Comparison of ENCODE assay signal across 27 cellular contexts in genomic region chr1:205250699-205251098, GRCh38. TPM values are rescaled to one million over a fixed set of nuclear protein-coding genes. Genes with fewer than 3 reads are reported as not detected.
DNase-seq lines count a peak whose midpoint lies in the region; ATAC-seq and TF ChIP-seq lines count a peak whose summit lies in the region.
"Had no signal": no experiment of that assay in that cellular context is flagged by ENCODE, and none has a peak within 500 bp of the region (broad histone marks: within the 10 kb centered on the region; RNA-seq: fewer than 3 reads in every experiment).

No MANE protein-coding gene starts in this region.

- intact Hi-C loops in dorsolateral prefrontal cortex (cut with DNase I) = loop anchor here (10.0 kb wide), 2 partner anchors 126 to 266 kb away; partner anchors contain the start of gene RBBP5 (in 1 of the 2)

- peak overlapping the region in 2 of 3 donors; percentile 41 to 70 for H3K9ac ChIP-seq in skeletal muscle tissue (ENCODE audit: low read depth in 1 of 3, low read length in 3 of 3)

- H3K27ac ChIP-seq in GM23338 (ENCODE audit: low read depth) (no peak overlapping the region), dorsolateral prefrontal cortex (peak overlapping the region; percentile 71 to 100 (median 98)), skeletal muscle tissue (ENCODE audit: low read depth, low read length) (peak overlapping the region; percentile 89)
- H3K27ac ChIP-seq in CD8-positive, alpha-beta memory T cell (ENCODE audit: low read depth, low read length) = no peak overlapping the region
- H3K27ac ChIP-seq: brain microvascular endothelial cell, pancreas, Peyer's patch, right atrium auricular region, VCaP had no signal

- H3K36me3 Mint-ChIP-seq in GM23338 (ENCODE audit: low read depth) = no peaks in the 10 kb centered on the region; the same call in 2 of the 3 replicates
- H3K36me3 Mint-ChIP-seq in CD8-positive, alpha-beta memory T cell = no peaks in the 10 kb centered on the region

- no peaks in the 10 kb centered on the region for H4K20me1 ChIP-seq in GM23338 (replicated peaks; ENCODE audit: insufficient read depth)

- H3K27ac Mint-ChIP-seq in GM23338 = no peak overlapping the region
- H3K27ac Mint-ChIP-seq in CD8-positive, alpha-beta memory T cell = peak overlapping the region in 1 of 8 donors; percentile 32
- H3K27ac Mint-ChIP-seq: activated CD4-positive, alpha-beta T cell treated with anti-CD3 and anti-CD28 coated beads, Interleukin-2, amount 10 ng/mL, durations not matched to agents 24 days and 14 days; activated T-cell treated with anti-CD3 and anti-CD28 coated beads, Interleukin-2, amount 50 U/mL, for 24 hours had no signal

- no peaks in the 10 kb centered on the region for H3K9me3 Mint-ChIP-seq in GM23338
- H3K9me3 Mint-ChIP-seq in CD8-positive, alpha-beta memory T cell = no peaks in the 10 kb centered on the region
- H3K9me3 Mint-ChIP-seq: activated CD4-positive, alpha-beta T cell treated with anti-CD3 and anti-CD28 coated beads, Interleukin-2, amount 10 ng/mL, durations not matched to agents 24 days and 14 days; activated T-cell treated with anti-CD3 and anti-CD28 coated beads, Interleukin-2, amount 50 U/mL, for 24 hours had no signal

- H3K4me3 ChIP-seq in GM23338 (no peak overlapping the region), dorsolateral prefrontal cortex (no peak overlapping the region), skeletal muscle tissue (ENCODE audit: low read length in 3 of 3) (peak overlapping the region in 2 of 3 donors; percentile 5 to 41)
- H3K4me3 ChIP-seq in CD8-positive, alpha-beta memory T cell (ENCODE audit: low read length) = no peak overlapping the region
- H3K4me3 ChIP-seq: heart left ventricle, pancreas, Peyer's patch, right atrium auricular region, tibial nerve had no signal

- H3K27me3 Mint-ChIP-seq in GM23338 (ENCODE audit: insufficient read depth, low read depth, poor library complexity) = peaks cover 3% of the 10 kb centered on the region
- no peaks in the 10 kb centered on the region for H3K27me3 Mint-ChIP-seq in CD8-positive, alpha-beta memory T cell
- H3K27me3 Mint-ChIP-seq: activated CD4-positive, alpha-beta T cell treated with anti-CD3 and anti-CD28 coated beads, Interleukin-2, amount 10 ng/mL, durations not matched to agents 24 days and 14 days; activated T-cell treated with anti-CD3 and anti-CD28 coated beads, Interleukin-2, amount 50 U/mL, for 24 hours had no signal

- CTCF ChIA-PET in CD8-positive, alpha-beta memory T cell (lab: Charles Lee) = interaction anchor here (0.5 to 1.5 kb wide), 4 partner anchors 16 to 75 kb away, joined by 3 to 5 read pairs (median 4); partner anchors contain the start of gene TMCC2

- no peaks in the 10 kb centered on the region; the same call in 1 of the 2 replicates for H3K4me1 ChIP-seq in GM23338 (ENCODE audit: insufficient read depth)
- peaks cover 78 to 95% (median 88%) of the 10 kb centered on the region in 3 donors for H3K4me1 ChIP-seq in skeletal muscle tissue (ENCODE audit: control insufficient read depth in 3 of 3, insufficient read depth in 3 of 3, low read length in 3 of 3)
- H3K4me1 ChIP-seq in CD8-positive, alpha-beta memory T cell (ENCODE audit: insufficient read depth, low read length) = no peaks in the 10 kb centered on the region

- peaks cover 22% of the 10 kb centered on the region; the same call in 2 of the 3 replicates for H3K4me1 Mint-ChIP-seq in GM23338
- peaks cover 0 to 4% (median 0%) of the 10 kb centered on the region in 3 donors for H3K4me1 Mint-ChIP-seq in CD8-positive, alpha-beta memory T cell

- peak; percentile 61 for ATAC-seq in GM23338
- ATAC-seq: heart left ventricle; pancreas; stimulated activated naive CD8-positive, alpha-beta T cell treated with anti-CD3 and anti-CD28 coated beads, Interleukin-15, Interleukin-2, amounts not matched to agents 100 U/mL and 50 U/mL, for 24 hours had no signal

- no peak for DNase-seq in GM23338 (ENCODE audit: low spot score)
- peak; percentile 65 for DNase-seq in NCI-H2171 (lab: John Stamatoyannopoulos, UW)
- DNase-seq in dorsolateral prefrontal cortex = no peak
- DNase-seq in hippocampal formation (lab: John Stamatoyannopoulos, UW) = no peak
- no peak for DNase-seq in CD8-positive, alpha-beta memory T cell
- no peak for DNase-seq in NOMO-1 (lab: John Stamatoyannopoulos, UW; ENCODE audit: unreplicated experiment in 2 of 2)
- DNase-seq: activated CD4-positive, alpha-beta T cell treated with anti-CD3 and anti-CD28 coated beads, Interleukin-2, amount 10 ng/mL, durations not matched to agents 24 days and 14 days; activated gamma-delta T cell; activated T-cell treated with anti-CD3 and anti-CD28 coated beads, Interleukin-2, amount 50 U/mL, for 24 hours; BE2C; brain microvascular endothelial cell; effector memory CD4-positive, alpha-beta T cell; heart left ventricle; KG1; MM.1S; NCI-H1436; NCI-H2081 treated with DMSO at 0.1 percent for 48 hours; NCI-H524 treated with DMSO at 0.1 percent for 48 hours; SIG-M5; stimulated activated CD4-positive, alpha-beta T cell treated with anti-CD3 and anti-CD28 coated beads, Interleukin-12 subunit alpha, Interleukin-12 subunit beta, amount 100 ng/mL, for 4 hours; stimulated activated naive CD8-positive, alpha-beta T cell treated with anti-CD3 and anti-CD28 coated beads, Interleukin-15, Interleukin-2, amounts not matched to agents 100 U/mL and 50 U/mL, for 24 hours had no signal

- H3F3A ChIP-seq in GM23338 (replicated peaks; ENCODE audit: low read depth) = no peaks in the 10 kb centered on the region

- POLR2A ChIA-PET in CD8-positive, alpha-beta memory T cell (lab: Charles Lee) = no interaction called here

- H3K9me2 ChIP-seq in GM23338 (ENCODE audit: insufficient read depth) = no peaks in the 10 kb centered on the region

- no peaks in the 10 kb centered on the region for H3K27me3 ChIP-seq in GM23338 (ENCODE audit: insufficient read depth)
- no peaks in the 10 kb centered on the region for H3K27me3 ChIP-seq in dorsolateral prefrontal cortex
- H3K27me3 ChIP-seq in skeletal muscle tissue (ENCODE audit: control insufficient read depth in 3 of 3, insufficient read depth in 3 of 3, low read length in 3 of 3) = no peaks in the 10 kb centered on the region
- H3K27me3 ChIP-seq in CD8-positive, alpha-beta memory T cell (ENCODE audit: insufficient read depth, low read length, poor library complexity, severe bottlenecking) = no peaks in the 10 kb centered on the region
- H3K27me3 ChIP-seq: BE2C, brain microvascular endothelial cell, heart left ventricle, pancreas, Peyer's patch, right atrium auricular region, tibial nerve had no signal

- H3K4me2 ChIP-seq in GM23338 = no peak overlapping the region

- no peaks in the 10 kb centered on the region for H3K9me3 ChIP-seq in skeletal muscle tissue (ENCODE audit: control insufficient read depth in 3 of 3, low read length in 3 of 3)
- H3K9me3 ChIP-seq in CD8-positive, alpha-beta memory T cell (ENCODE audit: low read length) = no peaks in the 10 kb centered on the region
- H3K9me3 ChIP-seq: BE2C, heart left ventricle, pancreas, Peyer's patch, right atrium auricular region, tibial nerve had no signal

- no peaks in the 10 kb centered on the region for H3K79me2 ChIP-seq in GM23338 (replicated peaks; ENCODE audit: insufficient read depth)

- TF ChIP-seq CTCF in GM23338 (conservative IDR thresholded peaks at IDR 0.05; ENCODE audit: low read depth in 2 of 2) (no peak), dorsolateral prefrontal cortex (IDR thresholded peaks at IDR 0.05 in 54 of 56, conservative IDR thresholded peaks at IDR 0.05 in 2 of 56; ENCODE audit: low read depth in 1 of 56, partially characterized antibody in 56 of 56) (no peak)

- H3K36me3 ChIP-seq in GM23338 (ENCODE audit: insufficient read depth) (no peaks in the 10 kb centered on the region), skeletal muscle tissue (ENCODE audit: control insufficient read depth in 3 of 3, insufficient read depth in 3 of 3, low read length in 3 of 3) (peaks cover 0 to 2% (median 0%) of the 10 kb centered on the region in 3 donors)
- H3K36me3 ChIP-seq in CD8-positive, alpha-beta memory T cell (ENCODE audit: insufficient read depth, low read length) = no peaks in the 10 kb centered on the region
- H3K36me3 ChIP-seq: BE2C, brain microvascular endothelial cell, heart left ventricle, pancreas, Peyer's patch, right atrium auricular region, tibial nerve had no signal

- H3K4me3 Mint-ChIP-seq in GM23338 = no peak overlapping the region
- H3K4me3 Mint-ChIP-seq in CD8-positive, alpha-beta memory T cell = no peak overlapping the region
- H3K4me3 Mint-ChIP-seq: activated CD4-positive, alpha-beta T cell treated with anti-CD3 and anti-CD28 coated beads, Interleukin-2, amount 10 ng/mL, durations not matched to agents 24 days and 14 days; activated T-cell treated with anti-CD3 and anti-CD28 coated beads, Interleukin-2, amount 50 U/mL, for 24 hours had no signal

- H2AFZ ChIP-seq in GM23338 = no peak overlapping the region

TF ChIP-seq in GM23338, 12 proteins besides CTCF, POLR2A, EP300 and RAD21 (continues in another document):
- no peak for TF ChIP-seq NANOG (IDR thresholded peaks at IDR 0.05; ENCODE audit: borderline replicate concordance)
- TF ChIP-seq ZNF114 (CRISPR knock-in tag; IDR thresholded peaks at IDR 0.05) = no peak
- TF ChIP-seq EZH2 (IDR thresholded peaks at IDR 0.05; ENCODE audit: low read depth, unreplicated experiment) = no peak
- TF ChIP-seq JUNB (IDR thresholded peaks at IDR 0.05; ENCODE audit: unreplicated experiment) = no peak
- TF ChIP-seq POLR2AphosphoS5 (IDR thresholded peaks at IDR 0.05; ENCODE audit: low read depth) = no peak
- no peak for TF ChIP-seq ZNF331 (CRISPR knock-in tag; IDR thresholded peaks at IDR 0.05; ENCODE audit: low read depth)

RNA-seq across cellular contexts. Expression of gene TMCC2, which starts 23.0 kb away (rescaled TPM):
- 9.9 and 11.8 TPM in 2 replicates for total RNA-seq in GM23338 (2014; rRNA removed; shearing (Covaris generic))
- polyA plus RNA-seq in GM23338 (2016; fragmentation: Nextera tagmentation; extraction: Ambion mirVana) = 2.6 and 3.1 TPM in 2 replicates
- total RNA-seq in dorsolateral prefrontal cortex = 100 to 1,000 TPM in 42 of 120 experiments, 10 to 100 TPM in 78; 52.9 to 143 (median 93.9) TPM
- 15.1 TPM for total RNA-seq in skeletal muscle tissue
- 1 to 10 TPM; 7.1 to 8.4 TPM for total RNA-seq in CD8-positive, alpha-beta memory T cell
- polyA plus RNA-seq in CD8-positive, alpha-beta memory T cell = 1.4 TPM

RNA-seq across cellular contexts. Expression of gene DSTYK, which starts 39.2 kb away (rescaled TPM):
- 8.2 and 10.7 TPM in 2 replicates for total RNA-seq in GM23338 (2014; rRNA removed; shearing (Covaris generic))
- 5.5 and 6.1 TPM in 2 replicates for polyA plus RNA-seq in GM23338 (2016; fragmentation: Nextera tagmentation; extraction: Ambion mirVana)
- total RNA-seq in dorsolateral prefrontal cortex (10 to 100 TPM; 28.0 to 49.3 (median 39.9) TPM), skeletal muscle tissue (10.4 TPM)
- 10 to 100 TPM; 12.9 to 13.4 TPM for total RNA-seq in CD8-positive, alpha-beta memory T cell
- 8.6 TPM for polyA plus RNA-seq in CD8-positive, alpha-beta memory T cell

Comparison
In these comparisons a context has a peak if more than half of its experiments do, and no peak if none do; other contexts are left out.
1. H3K27ac ChIP-seq: peak in dorsolateral prefrontal cortex (59 of 59) and skeletal muscle tissue (single experiment); none in GM23338 (single experiment) and CD8-positive, alpha-beta memory T cell (single experiment).
2. H3K4me3 ChIP-seq: peak in skeletal muscle tissue (2 of 3); none in GM23338 (single experiment), dorsolateral prefrontal cortex (0 of 59) and CD8-positive, alpha-beta memory T cell (single experiment).